In the genomic region with DNA sequence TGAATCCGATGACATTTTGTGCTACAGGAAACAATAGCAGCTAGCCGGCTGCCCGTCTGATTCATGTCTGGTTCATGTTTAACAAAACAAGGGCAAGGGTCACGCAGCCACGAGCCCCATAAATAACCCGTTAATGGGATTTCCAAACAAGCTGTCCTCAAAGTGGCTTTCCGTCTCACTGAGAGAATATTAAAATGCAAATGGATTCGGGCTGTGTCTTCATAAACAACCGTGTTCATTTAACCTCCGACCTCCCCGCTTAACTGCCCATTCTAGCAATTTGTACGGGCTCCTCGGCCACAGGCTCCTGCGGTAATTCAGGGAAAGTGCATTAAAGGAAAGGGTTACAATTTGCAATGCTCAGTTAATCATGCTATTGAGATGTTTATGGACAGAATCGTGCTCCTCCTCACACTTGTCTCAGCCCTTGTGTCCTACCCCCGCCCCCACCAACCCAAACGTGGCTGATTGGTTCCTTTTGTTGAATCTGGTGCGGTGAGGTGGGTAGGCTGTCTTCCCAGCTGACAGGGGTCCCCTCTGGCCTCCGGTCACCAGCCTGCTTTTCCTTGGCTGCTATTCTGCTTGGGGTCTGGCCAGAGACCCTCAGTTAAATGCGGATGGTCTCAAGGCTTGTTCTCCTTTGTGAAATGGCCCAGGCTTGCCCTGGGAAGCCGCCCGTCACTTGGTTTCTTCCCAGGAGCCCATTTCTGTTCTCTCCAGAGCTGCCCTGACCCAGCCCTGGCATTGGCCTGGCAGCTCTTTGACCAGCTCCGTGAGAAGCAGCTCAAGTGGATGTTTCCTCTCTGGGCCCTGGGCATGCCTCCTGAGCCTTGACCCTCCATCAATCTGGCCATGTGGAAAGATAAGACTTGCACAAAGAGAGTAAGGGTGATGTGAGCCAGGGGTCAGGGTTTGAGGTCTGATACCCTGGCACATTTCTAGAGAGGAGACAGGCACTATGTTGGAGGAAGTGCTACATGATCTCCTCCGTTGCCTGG, we compare ENCODE assay signal across 1 cellular context.
TF ChIP-seq lines count a peak whose summit lies in the region.

No MANE protein-coding gene starts in this region.

TF ChIP-seq in HepG2, 621 proteins besides CTCF, POLR2A, EP300 and RAD21 (continued from another document and continues in another):
- TF ChIP-seq SOX6 (IDR thresholded peaks at IDR 0.05) (no peak), SOX6 (CRISPR knock-in tag; IDR thresholded peaks at IDR 0.05) (peak; percentile 86), NR2C2 (CRISPR knock-in tag; IDR thresholded peaks at IDR 0.05; ENCODE audit: borderline replicate concordance) (peak; percentile 60; the same call in 1 of the 2 replicates), KMT2B (CRISPR knock-in tag; IDR thresholded peaks at IDR 0.05) (no peak), MEIS2 (CRISPR knock-in tag; IDR thresholded peaks at IDR 0.05) (no peak), ATF7 (IDR thresholded peaks at IDR 0.05) (no peak), ATF7 (CRISPR knock-in tag; IDR thresholded peaks at IDR 0.05) (no peak), MEF2D (CRISPR knock-in tag; IDR thresholded peaks at IDR 0.05) (peak; percentile 74; the same call in 1 of the 2 replicates), CBFB (CRISPR knock-in tag; IDR thresholded peaks at IDR 0.05) (no peak), YY1 (IDR thresholded peaks at IDR 0.05; ENCODE audit: insufficient read depth, insufficient replicate concordance, low read depth, low read length) (no peak), NKX3-1 (CRISPR knock-in tag; IDR thresholded peaks at IDR 0.05) (no peak), MAZ (IDR thresholded peaks at IDR 0.05; ENCODE audit: borderline replicate concordance, low read depth, low read length) (no peak), MAZ (CRISPR knock-in tag; IDR thresholded peaks at IDR 0.05; ENCODE audit: low read depth) (no peak), ZNF205 (CRISPR knock-in tag; IDR thresholded peaks at IDR 0.05) (no peak), FOXJ3 (CRISPR knock-in tag; IDR thresholded peaks at IDR 0.05; ENCODE audit: borderline replicate concordance) (peak; percentile 45; the same call in 1 of the 2 replicates), SALL2 (CRISPR knock-in tag; IDR thresholded peaks at IDR 0.05) (no peak), CHD4 (IDR thresholded peaks at IDR 0.05; ENCODE audit: borderline replicate concordance, low read length) (no peak), EHMT2 (IDR thresholded peaks at IDR 0.05; ENCODE audit: borderline replicate concordance, low read depth, low read length) (no peak), PTBP1 (IDR thresholded peaks at IDR 0.05; ENCODE audit: low read depth, low read length, poor library complexity, severe bottlenecking) (no peak), POLR2G (IDR thresholded peaks at IDR 0.05; ENCODE audit: low read depth, low read length) (no peak), ZNF292 (CRISPR knock-in tag; IDR thresholded peaks at IDR 0.05; ENCODE audit: borderline replicate concordance, low read depth) (no peak), ZFP36L1 (CRISPR knock-in tag; IDR thresholded peaks at IDR 0.05) (no peak), ZNF709 (CRISPR knock-in tag; IDR thresholded peaks at IDR 0.05) (no peak), SATB2 (CRISPR knock-in tag; IDR thresholded peaks at IDR 0.05) (no peak), KLF12 (CRISPR knock-in tag; IDR thresholded peaks at IDR 0.05; ENCODE audit: borderline replicate concordance) (no peak), NCOA2 (CRISPR knock-in tag; IDR thresholded peaks at IDR 0.05) (no peak), ZFP41 (CRISPR knock-in tag; IDR thresholded peaks at IDR 0.05; ENCODE audit: borderline replicate concordance) (no peak), ZNF367 (CRISPR knock-in tag; IDR thresholded peaks at IDR 0.05; ENCODE audit: borderline replicate concordance) (no peak)
- TF ChIP-seq, protein P1, sequence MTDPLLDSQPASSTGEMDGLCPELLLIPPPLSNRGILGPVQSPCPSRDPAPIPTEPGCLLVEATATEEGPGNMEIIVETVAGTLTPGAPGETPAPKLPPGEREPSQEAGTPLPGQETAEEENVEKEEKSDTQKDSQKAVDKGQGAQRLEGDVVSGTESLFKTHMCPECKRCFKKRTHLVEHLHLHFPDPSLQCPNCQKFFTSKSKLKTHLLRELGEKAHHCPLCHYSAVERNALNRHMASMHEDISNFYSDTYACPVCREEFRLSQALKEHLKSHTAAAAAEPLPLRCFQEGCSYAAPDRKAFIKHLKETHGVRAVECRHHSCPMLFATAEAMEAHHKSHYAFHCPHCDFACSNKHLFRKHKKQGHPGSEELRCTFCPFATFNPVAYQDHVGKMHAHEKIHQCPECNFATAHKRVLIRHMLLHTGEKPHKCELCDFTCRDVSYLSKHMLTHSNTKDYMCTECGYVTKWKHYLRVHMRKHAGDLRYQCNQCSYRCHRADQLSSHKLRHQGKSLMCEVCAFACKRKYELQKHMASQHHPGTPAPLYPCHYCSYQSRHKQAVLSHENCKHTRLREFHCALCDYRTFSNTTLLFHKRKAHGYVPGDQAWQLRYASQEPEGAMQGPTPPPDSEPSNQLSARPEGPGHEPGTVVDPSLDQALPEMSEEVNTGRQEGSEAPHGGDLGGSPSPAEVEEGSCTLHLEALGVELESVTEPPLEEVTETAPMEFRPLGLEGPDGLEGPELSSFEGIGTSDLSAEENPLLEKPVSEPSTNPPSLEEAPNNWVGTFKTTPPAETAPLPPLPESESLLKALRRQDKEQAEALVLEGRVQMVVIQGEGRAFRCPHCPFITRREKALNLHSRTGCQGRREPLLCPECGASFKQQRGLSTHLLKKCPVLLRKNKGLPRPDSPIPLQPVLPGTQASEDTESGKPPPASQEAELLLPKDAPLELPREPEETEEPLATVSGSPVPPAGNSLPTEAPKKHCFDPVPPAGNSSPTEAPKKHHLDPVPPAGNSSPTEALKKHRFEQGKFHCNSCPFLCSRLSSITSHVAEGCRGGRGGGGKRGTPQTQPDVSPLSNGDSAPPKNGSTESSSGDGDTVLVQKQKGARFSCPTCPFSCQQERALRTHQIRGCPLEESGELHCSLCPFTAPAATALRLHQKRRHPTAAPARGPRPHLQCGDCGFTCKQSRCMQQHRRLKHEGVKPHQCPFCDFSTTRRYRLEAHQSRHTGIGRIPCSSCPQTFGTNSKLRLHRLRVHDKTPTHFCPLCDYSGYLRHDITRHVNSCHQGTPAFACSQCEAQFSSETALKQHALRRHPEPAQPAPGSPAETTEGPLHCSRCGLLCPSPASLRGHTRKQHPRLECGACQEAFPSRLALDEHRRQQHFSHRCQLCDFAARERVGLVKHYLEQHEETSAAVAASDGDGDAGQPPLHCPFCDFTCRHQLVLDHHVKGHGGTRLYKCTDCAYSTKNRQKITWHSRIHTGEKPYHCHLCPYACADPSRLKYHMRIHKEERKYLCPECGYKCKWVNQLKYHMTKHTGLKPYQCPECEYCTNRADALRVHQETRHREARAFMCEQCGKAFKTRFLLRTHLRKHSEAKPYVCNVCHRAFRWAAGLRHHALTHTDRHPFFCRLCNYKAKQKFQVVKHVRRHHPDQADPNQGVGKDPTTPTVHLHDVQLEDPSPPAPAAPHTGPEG (CRISPR knock-in tag; IDR thresholded peaks at IDR 0.05), result no peak
- TF ChIP-seq, protein P2, sequence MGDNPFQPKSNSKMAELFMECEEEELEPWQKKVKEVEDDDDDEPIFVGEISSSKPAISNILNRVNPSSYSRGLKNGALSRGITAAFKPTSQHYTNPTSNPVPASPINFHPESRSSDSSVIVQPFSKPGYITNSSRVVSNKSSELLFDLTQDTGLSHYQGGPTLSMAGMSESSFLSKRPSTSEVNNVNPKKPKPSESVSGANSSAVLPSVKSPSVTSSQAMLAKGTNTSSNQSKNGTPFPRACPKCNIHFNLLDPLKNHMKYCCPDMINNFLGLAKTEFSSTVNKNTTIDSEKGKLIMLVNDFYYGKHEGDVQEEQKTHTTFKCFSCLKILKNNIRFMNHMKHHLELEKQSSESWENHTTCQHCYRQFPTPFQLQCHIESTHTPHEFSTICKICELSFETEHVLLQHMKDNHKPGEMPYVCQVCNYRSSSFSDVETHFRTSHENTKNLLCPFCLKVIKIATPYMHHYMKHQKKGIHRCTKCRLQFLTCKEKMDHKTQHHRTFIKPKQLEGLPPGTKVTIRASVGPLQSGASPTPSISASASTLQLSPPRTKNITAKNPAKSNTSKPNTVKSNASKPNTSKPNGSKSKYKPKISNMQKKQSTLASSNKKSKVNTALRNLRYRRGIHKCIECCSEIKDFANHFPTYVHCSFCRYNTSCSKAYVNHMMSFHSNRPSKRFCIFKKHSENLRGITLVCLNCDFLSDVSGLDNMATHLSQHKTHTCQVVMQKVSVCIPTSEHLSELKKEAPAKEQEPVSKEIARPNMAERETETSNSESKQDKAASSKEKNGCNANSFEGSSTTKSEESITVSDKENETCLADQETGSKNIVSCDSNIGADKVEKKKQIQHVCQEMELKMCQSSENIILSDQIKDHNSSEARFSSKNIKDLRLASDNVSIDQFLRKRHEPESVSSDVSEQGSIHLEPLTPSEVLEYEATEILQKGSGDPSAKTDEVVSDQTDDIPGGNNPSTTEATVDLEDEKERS (CRISPR knock-in tag; IDR thresholded peaks at IDR 0.05), result no peak
- TF ChIP-seq, protein P3, sequence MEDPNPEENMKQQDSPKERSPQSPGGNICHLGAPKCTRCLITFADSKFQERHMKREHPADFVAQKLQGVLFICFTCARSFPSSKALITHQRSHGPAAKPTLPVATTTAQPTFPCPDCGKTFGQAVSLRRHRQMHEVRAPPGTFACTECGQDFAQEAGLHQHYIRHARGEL (CRISPR knock-in tag; IDR thresholded peaks at IDR 0.05), result no peak
- TF ChIP-seq, protein P4, sequence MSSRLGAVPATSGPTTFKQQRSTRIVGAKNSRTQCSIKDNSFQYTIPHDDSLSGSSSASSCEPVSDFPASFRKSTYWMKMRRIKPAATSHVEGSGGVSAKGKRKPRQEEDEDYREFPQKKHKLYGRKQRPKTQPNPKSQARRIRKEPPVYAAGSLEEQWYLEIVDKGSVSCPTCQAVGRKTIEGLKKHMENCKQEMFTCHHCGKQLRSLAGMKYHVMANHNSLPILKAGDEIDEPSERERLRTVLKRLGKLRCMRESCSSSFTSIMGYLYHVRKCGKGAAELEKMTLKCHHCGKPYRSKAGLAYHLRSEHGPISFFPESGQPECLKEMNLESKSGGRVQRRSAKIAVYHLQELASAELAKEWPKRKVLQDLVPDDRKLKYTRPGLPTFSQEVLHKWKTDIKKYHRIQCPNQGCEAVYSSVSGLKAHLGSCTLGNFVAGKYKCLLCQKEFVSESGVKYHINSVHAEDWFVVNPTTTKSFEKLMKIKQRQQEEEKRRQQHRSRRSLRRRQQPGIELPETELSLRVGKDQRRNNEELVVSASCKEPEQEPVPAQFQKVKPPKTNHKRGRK (CRISPR knock-in tag; IDR thresholded peaks at IDR 0.05), result no peak
- TF ChIP-seq, protein P5, sequence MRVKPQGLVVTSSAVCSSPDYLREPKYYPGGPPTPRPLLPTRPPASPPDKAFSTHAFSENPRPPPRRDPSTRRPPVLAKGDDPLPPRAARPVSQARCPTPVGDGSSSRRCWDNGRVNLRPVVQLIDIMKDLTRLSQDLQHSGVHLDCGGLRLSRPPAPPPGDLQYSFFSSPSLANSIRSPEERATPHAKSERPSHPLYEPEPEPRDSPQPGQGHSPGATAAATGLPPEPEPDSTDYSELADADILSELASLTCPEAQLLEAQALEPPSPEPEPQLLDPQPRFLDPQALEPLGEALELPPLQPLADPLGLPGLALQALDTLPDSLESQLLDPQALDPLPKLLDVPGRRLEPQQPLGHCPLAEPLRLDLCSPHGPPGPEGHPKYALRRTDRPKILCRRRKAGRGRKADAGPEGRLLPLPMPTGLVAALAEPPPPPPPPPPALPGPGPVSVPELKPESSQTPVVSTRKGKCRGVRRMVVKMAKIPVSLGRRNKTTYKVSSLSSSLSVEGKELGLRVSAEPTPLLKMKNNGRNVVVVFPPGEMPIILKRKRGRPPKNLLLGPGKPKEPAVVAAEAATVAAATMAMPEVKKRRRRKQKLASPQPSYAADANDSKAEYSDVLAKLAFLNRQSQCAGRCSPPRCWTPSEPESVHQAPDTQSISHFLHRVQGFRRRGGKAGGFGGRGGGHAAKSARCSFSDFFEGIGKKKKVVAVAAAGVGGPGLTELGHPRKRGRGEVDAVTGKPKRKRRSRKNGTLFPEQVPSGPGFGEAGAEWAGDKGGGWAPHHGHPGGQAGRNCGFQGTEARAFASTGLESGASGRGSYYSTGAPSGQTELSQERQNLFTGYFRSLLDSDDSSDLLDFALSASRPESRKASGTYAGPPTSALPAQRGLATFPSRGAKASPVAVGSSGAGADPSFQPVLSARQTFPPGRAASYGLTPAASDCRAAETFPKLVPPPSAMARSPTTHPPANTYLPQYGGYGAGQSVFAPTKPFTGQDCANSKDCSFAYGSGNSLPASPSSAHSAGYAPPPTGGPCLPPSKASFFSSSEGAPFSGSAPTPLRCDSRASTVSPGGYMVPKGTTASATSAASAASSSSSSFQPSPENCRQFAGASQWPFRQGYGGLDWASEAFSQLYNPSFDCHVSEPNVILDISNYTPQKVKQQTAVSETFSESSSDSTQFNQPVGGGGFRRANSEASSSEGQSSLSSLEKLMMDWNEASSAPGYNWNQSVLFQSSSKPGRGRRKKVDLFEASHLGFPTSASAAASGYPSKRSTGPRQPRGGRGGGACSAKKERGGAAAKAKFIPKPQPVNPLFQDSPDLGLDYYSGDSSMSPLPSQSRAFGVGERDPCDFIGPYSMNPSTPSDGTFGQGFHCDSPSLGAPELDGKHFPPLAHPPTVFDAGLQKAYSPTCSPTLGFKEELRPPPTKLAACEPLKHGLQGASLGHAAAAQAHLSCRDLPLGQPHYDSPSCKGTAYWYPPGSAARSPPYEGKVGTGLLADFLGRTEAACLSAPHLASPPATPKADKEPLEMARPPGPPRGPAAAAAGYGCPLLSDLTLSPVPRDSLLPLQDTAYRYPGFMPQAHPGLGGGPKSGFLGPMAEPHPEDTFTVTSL (CRISPR knock-in tag; IDR thresholded peaks at IDR 0.05; ENCODE audit: borderline replicate concordance), result peak; percentile 69; the same call in 1 of the 2 replicates
- TF ChIP-seq, protein P6, sequence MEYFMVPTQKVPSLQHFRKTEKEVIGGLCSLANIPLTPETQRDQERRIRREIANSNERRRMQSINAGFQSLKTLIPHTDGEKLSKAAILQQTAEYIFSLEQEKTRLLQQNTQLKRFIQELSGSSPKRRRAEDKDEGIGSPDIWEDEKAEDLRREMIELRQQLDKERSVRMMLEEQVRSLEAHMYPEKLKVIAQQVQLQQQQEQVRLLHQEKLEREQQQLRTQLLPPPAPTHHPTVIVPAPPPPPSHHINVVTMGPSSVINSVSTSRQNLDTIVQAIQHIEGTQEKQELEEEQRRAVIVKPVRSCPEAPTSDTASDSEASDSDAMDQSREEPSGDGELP (IDR thresholded peaks at IDR 0.05; ENCODE audit: borderline replicate concordance, low read depth), result no peak
- TF ChIP-seq, protein P7, sequence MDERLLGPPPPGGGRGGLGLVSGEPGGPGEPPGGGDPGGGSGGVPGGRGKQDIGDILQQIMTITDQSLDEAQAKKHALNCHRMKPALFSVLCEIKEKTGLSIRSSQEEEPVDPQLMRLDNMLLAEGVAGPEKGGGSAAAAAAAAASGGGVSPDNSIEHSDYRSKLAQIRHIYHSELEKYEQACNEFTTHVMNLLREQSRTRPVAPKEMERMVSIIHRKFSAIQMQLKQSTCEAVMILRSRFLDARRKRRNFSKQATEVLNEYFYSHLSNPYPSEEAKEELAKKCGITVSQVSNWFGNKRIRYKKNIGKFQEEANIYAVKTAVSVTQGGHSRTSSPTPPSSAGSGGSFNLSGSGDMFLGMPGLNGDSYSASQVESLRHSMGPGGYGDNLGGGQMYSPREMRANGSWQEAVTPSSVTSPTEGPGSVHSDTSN (CRISPR knock-in tag; IDR thresholded peaks at IDR 0.05), result no peak
